2 cellular contexts compared by ENCODE assay signal in the genomic region with DNA sequence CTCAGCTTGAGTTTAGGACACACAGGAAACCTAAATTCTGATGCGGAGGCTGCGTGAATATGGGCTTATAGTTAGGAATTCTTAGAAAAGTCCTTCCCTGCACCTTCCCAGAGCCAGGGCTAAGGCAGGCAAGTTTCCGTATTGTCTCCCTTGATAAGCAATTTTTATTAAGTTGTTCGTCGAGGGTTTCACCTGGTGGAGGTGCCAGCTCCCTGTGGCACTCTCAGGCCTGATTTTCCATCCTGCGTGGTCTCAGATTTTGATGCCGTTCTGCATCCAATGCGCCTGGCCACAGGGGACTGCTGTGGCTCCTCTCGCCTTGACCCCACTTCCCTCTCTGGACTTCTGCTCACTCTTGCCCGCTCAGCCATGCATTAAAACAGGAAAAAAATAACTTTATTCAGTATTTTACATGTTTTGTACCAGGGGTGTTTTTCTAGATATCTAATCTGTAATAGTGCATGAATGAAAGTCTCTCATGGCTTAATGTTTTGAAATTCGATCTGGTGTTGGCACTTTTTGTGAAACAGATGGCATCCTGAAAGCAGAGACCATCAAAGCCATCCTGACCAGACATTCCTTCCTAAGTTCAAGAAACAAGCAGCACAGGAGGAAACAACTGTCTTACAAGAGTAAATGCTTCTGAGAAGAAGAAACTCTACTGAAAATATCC.
TF ChIP-seq lines count a peak whose summit lies in the region.

No MANE protein-coding gene starts in this region.

TF ChIP-seq in GM23338, 12 proteins besides CTCF, POLR2A, EP300 and RAD21 (continued from another document):
- TF ChIP-seq REST (IDR thresholded peaks at IDR 0.05; ENCODE audit: unreplicated experiment): no peak
- TF ChIP-seq JUNB (IDR thresholded peaks at IDR 0.05; ENCODE audit: unreplicated experiment): no peak
- TF ChIP-seq ZNF114 (CRISPR knock-in tag; IDR thresholded peaks at IDR 0.05): no peak
- no peak for TF ChIP-seq ZNF462 (CRISPR knock-in tag; IDR thresholded peaks at IDR 0.05)
- no peak for TF ChIP-seq CREB1 (CRISPR knock-in tag; IDR thresholded peaks at IDR 0.05; ENCODE audit: low read depth)
- no peak for TF ChIP-seq ZNF331 (CRISPR knock-in tag; IDR thresholded peaks at IDR 0.05; ENCODE audit: low read depth)
- no peak for TF ChIP-seq EZH2phosphoT487 (IDR thresholded peaks at IDR 0.05; ENCODE audit: unreplicated experiment)
- no peak for TF ChIP-seq STAT1 (IDR thresholded peaks at IDR 0.05; ENCODE audit: unreplicated experiment)
- no peak for TF ChIP-seq EZH2 (IDR thresholded peaks at IDR 0.05; ENCODE audit: low read depth, unreplicated experiment)

TF ChIP-seq in SK-N-SH treated with all-trans-retinoic acid at 6 μM for 48 hours, 23 proteins besides CTCF, POLR2A, EP300 and RAD21 (continued from another document):
- TF ChIP-seq, protein P1, sequence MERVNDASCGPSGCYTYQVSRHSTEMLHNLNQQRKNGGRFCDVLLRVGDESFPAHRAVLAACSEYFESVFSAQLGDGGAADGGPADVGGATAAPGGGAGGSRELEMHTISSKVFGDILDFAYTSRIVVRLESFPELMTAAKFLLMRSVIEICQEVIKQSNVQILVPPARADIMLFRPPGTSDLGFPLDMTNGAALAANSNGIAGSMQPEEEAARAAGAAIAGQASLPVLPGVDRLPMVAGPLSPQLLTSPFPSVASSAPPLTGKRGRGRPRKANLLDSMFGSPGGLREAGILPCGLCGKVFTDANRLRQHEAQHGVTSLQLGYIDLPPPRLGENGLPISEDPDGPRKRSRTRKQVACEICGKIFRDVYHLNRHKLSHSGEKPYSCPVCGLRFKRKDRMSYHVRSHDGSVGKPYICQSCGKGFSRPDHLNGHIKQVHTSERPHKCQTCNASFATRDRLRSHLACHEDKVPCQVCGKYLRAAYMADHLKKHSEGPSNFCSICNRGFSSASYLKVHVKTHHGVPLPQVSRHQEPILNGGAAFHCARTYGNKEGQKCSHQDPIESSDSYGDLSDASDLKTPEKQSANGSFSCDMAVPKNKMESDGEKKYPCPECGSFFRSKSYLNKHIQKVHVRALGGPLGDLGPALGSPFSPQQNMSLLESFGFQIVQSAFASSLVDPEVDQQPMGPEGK (CRISPR knock-in tag; IDR thresholded peaks at IDR 0.05; ENCODE audit: borderline replicate concordance): no peak
- TF ChIP-seq, protein P2, sequence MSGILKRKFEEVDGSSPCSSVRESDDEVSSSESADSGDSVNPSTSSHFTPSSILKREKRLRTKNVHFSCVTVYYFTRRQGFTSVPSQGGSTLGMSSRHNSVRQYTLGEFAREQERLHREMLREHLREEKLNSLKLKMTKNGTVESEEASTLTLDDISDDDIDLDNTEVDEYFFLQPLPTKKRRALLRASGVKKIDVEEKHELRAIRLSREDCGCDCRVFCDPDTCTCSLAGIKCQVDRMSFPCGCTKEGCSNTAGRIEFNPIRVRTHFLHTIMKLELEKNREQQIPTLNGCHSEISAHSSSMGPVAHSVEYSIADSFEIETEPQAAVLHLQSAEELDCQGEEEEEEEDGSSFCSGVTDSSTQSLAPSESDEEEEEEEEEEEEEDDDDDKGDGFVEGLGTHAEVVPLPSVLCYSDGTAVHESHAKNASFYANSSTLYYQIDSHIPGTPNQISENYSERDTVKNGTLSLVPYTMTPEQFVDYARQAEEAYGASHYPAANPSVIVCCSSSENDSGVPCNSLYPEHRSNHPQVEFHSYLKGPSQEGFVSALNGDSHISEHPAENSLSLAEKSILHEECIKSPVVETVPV (CRISPR knock-in tag; IDR thresholded peaks at IDR 0.05): no peak
- TF ChIP-seq TCF4 (CRISPR knock-in tag; IDR thresholded peaks at IDR 0.05; ENCODE audit: borderline replicate concordance) (no peak), CSDC2 (CRISPR knock-in tag; IDR thresholded peaks at IDR 0.05) (no peak), GLIS3 (CRISPR knock-in tag; IDR thresholded peaks at IDR 0.05) (no peak), ESRRG (CRISPR knock-in tag; IDR thresholded peaks at IDR 0.05) (no peak), CREB5 (CRISPR knock-in tag; IDR thresholded peaks at IDR 0.05; ENCODE audit: low read depth) (no peak), SNAI2 (CRISPR knock-in tag; IDR thresholded peaks at IDR 0.05) (no peak)
